Comparison of ENCODE assay signal across 31 cellular contexts in the genomic region with DNA sequence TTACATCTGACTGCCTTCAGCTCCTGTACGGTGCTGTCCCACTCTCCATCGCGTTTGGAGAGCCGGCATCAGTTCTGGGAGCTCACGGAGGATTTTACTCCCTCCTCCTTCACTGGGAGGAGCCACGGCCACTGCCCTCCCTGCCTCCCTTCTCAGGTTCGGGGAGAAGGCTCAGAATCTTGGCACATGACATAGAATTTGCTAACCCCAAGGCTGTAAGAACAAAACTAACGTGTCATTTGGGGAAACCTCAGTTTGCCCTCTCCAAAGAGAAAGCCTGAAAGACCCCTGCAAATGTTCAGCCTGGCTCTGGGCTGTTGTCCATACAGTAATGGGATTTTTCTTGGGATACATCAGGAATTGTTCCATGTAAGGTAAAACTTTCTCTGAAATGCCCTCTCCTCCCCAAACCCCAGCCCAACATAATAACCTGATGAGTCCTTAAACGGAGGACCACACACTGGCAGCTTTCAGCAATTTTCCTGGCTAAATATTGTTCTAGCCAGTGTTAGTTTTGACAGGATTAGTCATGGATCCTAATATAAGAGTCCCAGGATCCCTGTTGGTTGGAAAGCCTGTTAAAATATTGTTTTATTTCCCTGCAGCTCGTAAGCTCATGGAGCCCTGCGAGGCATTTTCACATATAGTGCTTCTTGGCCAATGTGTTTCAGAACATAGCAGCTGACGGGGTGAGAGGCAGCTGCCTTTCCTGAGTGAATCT.
A peak's percentile ranks its signal among the peaks of the same experiment; 100 is the strongest.
DNase-seq lines count a peak whose midpoint lies in the region; TF ChIP-seq lines count a peak whose summit lies in the region.
"Had no signal": no experiment of that assay in that cellular context is flagged by ENCODE, and none has a peak within 500 bp of the region (broad histone marks: within the 10 kb centered on the region; RNA-seq: fewer than 3 reads in every experiment).

No MANE protein-coding gene starts in this region.

- H3K4me3 Mint-ChIP-seq in activated CD4-positive, alpha-beta T cell treated with anti-CD3 and anti-CD28 coated beads, Interleukin-2, amount 10 ng/mL, durations not matched to agents 24 days and 14 days: no peak overlapping the region
- peak overlapping the region; percentile 36 for H3K4me3 Mint-ChIP-seq in osteocyte (ENCODE audit: unreplicated experiment)
- H3K4me3 Mint-ChIP-seq: activated naive CD8-positive, alpha-beta T cell; B cell; CD8-positive, alpha-beta memory T cell; memory B cell; stimulated activated memory B cell treated with anti-CD40 and anti-IgM and Interleukin-4, amounts not matched to agents 10 μg/mL and 1 μg/mL and 100 μg/mL, for 72 hours had no signal

- H3K4me3 ChIP-seq in GM23248: no peak overlapping the region
- H3K4me3 ChIP-seq in right atrium auricular region: no peak overlapping the region
- H3K4me3 ChIP-seq: HAP-1, heart left ventricle, skin epidermis, testis had no signal

- H3K9me3 ChIP-seq in GM23248 (ENCODE audit: low read depth) (no peaks in the 10 kb centered on the region), right atrium auricular region (no peaks in the 10 kb centered on the region)
- H3K9me3 ChIP-seq: HAP-1, heart left ventricle, testis had no signal

- no peaks in the 10 kb centered on the region for H4K20me1 ChIP-seq in GM23248 (ENCODE audit: insufficient read depth)

- intact Hi-C loops in activated CD4-positive, alpha-beta T cell treated with anti-CD3 and anti-CD28 coated beads, Interleukin-2, amount 10 ng/mL, durations not matched to agents 24 days and 14 days (cut with micrococcal nuclease): no loop called here

- DNase-seq in activated CD4-positive, alpha-beta T cell treated with anti-CD3 and anti-CD28 coated beads, Interleukin-2, amount 10 ng/mL, durations not matched to agents 24 days and 14 days: peak; percentile 53
- no peak for DNase-seq in activated CD4-positive, alpha-beta T cell treated with anti-CD3 and anti-CD28 coated beads for 48 hours
- DNase-seq in brain pericyte (ENCODE audit: low read depth, low spot score) (peak; percentile 80), osteocyte (ENCODE audit: extremely low spot score, unreplicated experiment) (no peak), GM23248 (no peak), right atrium auricular region (ENCODE audit: low spot score) (no peak), NCI-H1105 (lab: John Stamatoyannopoulos, UW) (no peak)
- DNase-seq in stimulated activated CD8-positive, alpha-beta memory T cell treated with anti-CD3 and anti-CD28 coated beads, Interleukin-4, amount 100 ng/mL, for 48 hours: no peak
- DNase-seq: 8988T; activated CD4-positive, alpha-beta T cell treated with anti-CD3 and anti-CD28 coated beads, Interleukin-2, amount 50 U/mL, for 1 hour; activated CD8-positive, alpha-beta memory T cell treated with anti-CD3 and anti-CD28 coated beads, Interleukin-2, amount 50 U/mL, for 4 hours; CD8-positive, alpha-beta memory T cell; DMS153; effector CD8-positive, alpha-beta T cell; GDM1; heart left ventricle; NCI-H1048; NCI-H187 treated with DMSO at 0.1 percent for 48 hours; NCI-H226; NCI-H774; nucleus accumbens; stimulated activated CD4-positive, alpha-beta T cell treated with anti-CD3 and anti-CD28 coated beads, Interleukin-2, amount 100 ng/mL, for 24 hours; testis had no signal

- in situ Hi-C loops in GM23248 (cut with MboI): no loop called here

- H2AFZ ChIP-seq in GM23248: no peak overlapping the region

- H3K4me1 Mint-ChIP-seq in activated CD4-positive, alpha-beta T cell treated with anti-CD3 and anti-CD28 coated beads, Interleukin-2, amount 10 ng/mL, durations not matched to agents 24 days and 14 days: peaks cover 26% of the 10 kb centered on the region
- peaks cover 44% of the 10 kb centered on the region for H3K4me1 Mint-ChIP-seq in osteocyte (ENCODE audit: unreplicated experiment)
- H3K4me1 Mint-ChIP-seq: B cell; memory B cell; stimulated activated memory B cell treated with anti-CD40 and anti-IgM and Interleukin-4, amounts not matched to agents 10 μg/mL and 1 μg/mL and 100 μg/mL, for 72 hours had no signal

- H3K27ac ChIP-seq in GM23248 (no peak overlapping the region), right atrium auricular region (no peak overlapping the region)
- H3K27ac ChIP-seq: heart left ventricle, skin epidermis, testis, VCaP had no signal

- no peaks in the 10 kb centered on the region for H3K9me2 ChIP-seq in GM23248 (ENCODE audit: insufficient read depth)

- TF ChIP-seq CTCF in osteocyte (IDR thresholded peaks at IDR 0.05) (no peak), right atrium auricular region (IDR thresholded peaks at IDR 0.05) (no peak)

- H3K27ac Mint-ChIP-seq in activated CD4-positive, alpha-beta T cell treated with anti-CD3 and anti-CD28 coated beads, Interleukin-2, amount 10 ng/mL, durations not matched to agents 24 days and 14 days: no peak overlapping the region
- peak overlapping the region; percentile 65 for H3K27ac Mint-ChIP-seq in osteocyte (ENCODE audit: unreplicated experiment)
- H3K27ac Mint-ChIP-seq: activated naive CD8-positive, alpha-beta T cell; activated T-helper 2 cell treated with anti-CD3 and anti-CD28 coated beads, Interferon-gamma antibody, Interleukin-2, Interleukin-4, amounts not matched to agents 10 μg/mL and 5 μg/mL and 100 μg/mL, durations not matched to agents 14 hours and 24 hours and 36 hours; B cell; memory B cell; stimulated activated memory B cell treated with anti-CD40 and anti-IgM and Interleukin-4, amounts not matched to agents 10 μg/mL and 1 μg/mL and 100 μg/mL, for 72 hours had no signal

- no peaks in the 10 kb centered on the region for H3K36me3 Mint-ChIP-seq in activated CD4-positive, alpha-beta T cell treated with anti-CD3 and anti-CD28 coated beads, Interleukin-2, amount 10 ng/mL, durations not matched to agents 24 days and 14 days (ENCODE audit: low read depth)
- H3K36me3 Mint-ChIP-seq in osteocyte (ENCODE audit: unreplicated experiment): no peaks in the 10 kb centered on the region
- H3K36me3 Mint-ChIP-seq: activated naive CD8-positive, alpha-beta T cell; CD8-positive, alpha-beta memory T cell; memory B cell; stimulated activated memory B cell treated with anti-CD40 and anti-IgM and Interleukin-4, amounts not matched to agents 10 μg/mL and 1 μg/mL and 100 μg/mL, for 72 hours had no signal

- H3K9ac ChIP-seq in GM23248: no peak overlapping the region

- H3K27me3 Mint-ChIP-seq in activated CD4-positive, alpha-beta T cell treated with anti-CD3 and anti-CD28 coated beads, Interleukin-2, amount 10 ng/mL, durations not matched to agents 24 days and 14 days: peaks cover 26% of the 10 kb centered on the region
- peaks cover under 1% of the 10 kb centered on the region for H3K27me3 Mint-ChIP-seq in osteocyte (ENCODE audit: unreplicated experiment)
- H3K27me3 Mint-ChIP-seq: activated naive CD8-positive, alpha-beta T cell had no signal

- H3K9me3 Mint-ChIP-seq in activated CD4-positive, alpha-beta T cell treated with anti-CD3 and anti-CD28 coated beads, Interleukin-2, amount 10 ng/mL, durations not matched to agents 24 days and 14 days: no peaks in the 10 kb centered on the region
- H3K9me3 Mint-ChIP-seq in osteocyte (ENCODE audit: unreplicated experiment): no peaks in the 10 kb centered on the region
- H3K9me3 Mint-ChIP-seq: activated T-helper 2 cell treated with anti-CD3 and anti-CD28 coated beads, Interferon-gamma antibody, Interleukin-2, Interleukin-4, amounts not matched to agents 10 μg/mL and 5 μg/mL and 100 μg/mL, durations not matched to agents 14 hours and 24 hours and 36 hours; CD8-positive, alpha-beta memory T cell; memory B cell; stimulated activated memory B cell treated with anti-CD40 and anti-IgM and Interleukin-4, amounts not matched to agents 10 μg/mL and 1 μg/mL and 100 μg/mL, for 72 hours had no signal

- WGBS in GM23248 (ENCODE audit: low coverage in 1 of 2, low lambda C conversion rate in 2 of 2, missing lambda C conversion rate in 2 of 2), 2 experiments: 14 to 17% methylated on average over 12 of the region's 12 CpGs

- peaks cover 15% of the 10 kb centered on the region for H3K27me3 ChIP-seq in GM23248 (replicated peaks; ENCODE audit: insufficient read depth)
- no peaks in the 10 kb centered on the region for H3K27me3 ChIP-seq in right atrium auricular region
- H3K27me3 ChIP-seq: testis had no signal

- peaks cover 10% of the 10 kb centered on the region; the same call in 1 of the 2 replicates for H3K4me1 ChIP-seq in GM23248 (ENCODE audit: insufficient read depth)
- H3K4me1 ChIP-seq in right atrium auricular region: peaks cover 0 to 9% of the 10 kb centered on the region in 2 donors
- H3K4me1 ChIP-seq: HAP-1, testis had no signal

- no peak overlapping the region for H3K4me2 ChIP-seq in GM23248 (ENCODE audit: unreplicated experiment)

- H3F3A ChIP-seq in GM23248 (ENCODE audit: insufficient read depth): peaks cover 4% of the 10 kb centered on the region; the same call in 1 of the 2 replicates

- no peaks in the 10 kb centered on the region for H3K36me3 ChIP-seq in GM23248 (ENCODE audit: low read depth)
- no peaks in the 10 kb centered on the region for H3K36me3 ChIP-seq in right atrium auricular region
- H3K36me3 ChIP-seq: HAP-1, heart left ventricle had no signal

- no peaks in the 10 kb centered on the region for H3K79me2 ChIP-seq in GM23248 (ENCODE audit: insufficient read depth)

Comparison
In these comparisons a context has a peak if more than half of its experiments do, and no peak if none do; other contexts are left out.
1. DNase-seq: peak in activated CD4-positive, alpha-beta T cell treated with anti-CD3 and anti-CD28 coated beads, Interleukin-2, amount 10 ng/mL, durations not matched to agents 24 days and 14 days (single experiment) and brain pericyte (single experiment); none in activated CD4-positive, alpha-beta T cell treated with anti-CD3 and anti-CD28 coated beads for 48 hours (single experiment), osteocyte (single experiment), GM23248 (single experiment), right atrium auricular region (single experiment), NCI-H1105 (single experiment) and stimulated activated CD8-positive, alpha-beta memory T cell treated with anti-CD3 and anti-CD28 coated beads, Interleukin-4, amount 100 ng/mL, for 48 hours (single experiment).